Comparison of ENCODE assay signal across 7 cellular contexts in genomic region chr6:30752164-30752927, GRCh38. TPM values are rescaled to one million over a fixed set of nuclear protein-coding genes. Genes with fewer than 3 reads are reported as not detected.
DNase-seq lines count a peak whose midpoint lies in the region; ATAC-seq and TF ChIP-seq lines count a peak whose summit lies in the region.

No MANE protein-coding gene starts in this region.

- H3K9me3 ChIP-seq in ovary = no peaks in the 10 kb centered on the region

- no peak for TF ChIP-seq EP300 in ovary (IDR thresholded peaks at IDR 0.05)

- no peaks in the 10 kb centered on the region for H3K36me3 ChIP-seq in ovary

- H3K4me1 ChIP-seq in ovary (ENCODE audit: insufficient read depth) = peaks cover 18% of the 10 kb centered on the region

- ATAC-seq in GM18517 (IDR thresholded peaks at IDR 0.05; ENCODE audit: unreplicated experiment) = no peak
- ATAC-seq in GM21515 (IDR thresholded peaks at IDR 0.05; ENCODE audit: unreplicated experiment) = no peak

- H3K4me3 ChIP-seq in ovary = no peak overlapping the region

- H3K27me3 ChIP-seq in ovary = no peaks in the 10 kb centered on the region

- no peak for TF ChIP-seq POLR2A in ovary (IDR thresholded peaks at IDR 0.05)

- TF ChIP-seq CTCF in ovary (IDR thresholded peaks at IDR 0.05) = no peak

- WGBS in ovary, 3 donors = 32 to 39% (median 34%) methylated on average over 12 of the region's 12 CpGs

- H3K27ac ChIP-seq in ovary = peak overlapping the region in 1 of 2 donors; percentile 80

- DNase-seq in HK-2 (ENCODE audit: unreplicated experiment) (peak; percentile 100), SW 1271 (lab: John Stamatoyannopoulos, UW) (peak; percentile 99), fibroblast of the conjunctiva (ENCODE audit: low read depth) (peak; percentile 99), ovary (peak; percentile 74 to 94 (median 91)), NCI-H82 (lab: John Stamatoyannopoulos, UW) (no peak)

- intact Hi-C loops in ovary (cut with DNase I) = loop anchor here in 1 of 4 donors (5.0 kb wide), 1 partner anchor 60 kb away; no protein-coding TSS in a partner anchor

RNA-seq across cellular contexts. Expression of gene IER3, which starts 8.0 kb away (rescaled TPM):
- 100 to 1,000 TPM in 1 of 7 donors, 10 to 100 TPM in 5, 1 to 10 TPM in 1; 9.7 to 221 (median 20.6) TPM for total RNA-seq in ovary
- polyA plus RNA-seq in ovary = 10 to 100 TPM; 16.1 to 30.6 TPM

RNA-seq across cellular contexts. Expression of gene FLOT1, which starts 9.9 kb away (rescaled TPM):
- 100 to 1,000 TPM in 6 of 7 donors, 10 to 100 TPM in 1; 64.1 to 154 (median 116) TPM for total RNA-seq in ovary
- polyA plus RNA-seq in ovary = 100 to 1,000 TPM; 124 to 180 TPM

RNA-seq across cellular contexts. Expression of gene TUBB, which starts 32.2 kb away (rescaled TPM):
- 100 to 1,000 TPM; 242 to 697 (median 630) TPM for total RNA-seq in ovary
- 100 to 1,000 TPM; 370 to 772 TPM for polyA plus RNA-seq in ovary

RNA-seq across cellular contexts. Expression of gene MDC1, which starts 35.3 kb away (rescaled TPM):
- 10 to 100 TPM; 13.1 to 62.5 (median 43.9) TPM for total RNA-seq in ovary
- polyA plus RNA-seq in ovary = 10 to 100 TPM; 20.1 to 39.0 TPM
